In the genomic region with DNA sequence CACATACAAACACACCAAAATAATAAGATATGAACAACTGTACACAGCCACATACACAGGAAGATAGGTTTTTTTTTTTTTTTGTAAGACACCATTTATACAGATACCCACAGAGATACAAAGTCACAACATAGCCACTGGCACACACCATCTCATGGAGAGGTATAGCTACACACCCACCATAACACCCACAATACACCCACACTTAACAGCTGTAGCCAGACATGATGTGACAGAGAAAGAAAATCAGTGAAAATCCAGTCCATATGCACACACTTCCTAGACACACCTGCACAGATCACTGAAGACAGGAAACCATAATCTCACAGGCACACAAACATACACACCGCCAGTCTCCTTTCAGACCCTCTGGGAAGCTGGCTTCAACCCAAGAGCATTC, we compare ENCODE assay signal across 1 cellular context.
TF ChIP-seq lines count a peak whose summit lies in the region.

No MANE protein-coding gene starts in this region.

TF ChIP-seq in HepG2, 621 proteins besides CTCF, POLR2A, EP300 and RAD21 (continued from another document):
- TF ChIP-seq, protein P1, sequence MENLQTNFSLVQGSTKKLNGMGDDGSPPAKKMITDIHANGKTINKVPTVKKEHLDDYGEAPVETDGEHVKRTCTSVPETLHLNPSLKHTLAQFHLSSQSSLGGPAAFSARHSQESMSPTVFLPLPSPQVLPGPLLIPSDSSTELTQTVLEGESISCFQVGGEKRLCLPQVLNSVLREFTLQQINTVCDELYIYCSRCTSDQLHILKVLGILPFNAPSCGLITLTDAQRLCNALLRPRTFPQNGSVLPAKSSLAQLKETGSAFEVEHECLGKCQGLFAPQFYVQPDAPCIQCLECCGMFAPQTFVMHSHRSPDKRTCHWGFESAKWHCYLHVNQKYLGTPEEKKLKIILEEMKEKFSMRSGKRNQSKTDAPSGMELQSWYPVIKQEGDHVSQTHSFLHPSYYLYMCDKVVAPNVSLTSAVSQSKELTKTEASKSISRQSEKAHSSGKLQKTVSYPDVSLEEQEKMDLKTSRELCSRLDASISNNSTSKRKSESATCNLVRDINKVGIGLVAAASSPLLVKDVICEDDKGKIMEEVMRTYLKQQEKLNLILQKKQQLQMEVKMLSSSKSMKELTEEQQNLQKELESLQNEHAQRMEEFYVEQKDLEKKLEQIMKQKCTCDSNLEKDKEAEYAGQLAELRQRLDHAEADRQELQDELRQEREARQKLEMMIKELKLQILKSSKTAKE (CRISPR knock-in tag; IDR thresholded peaks at IDR 0.05; ENCODE audit: borderline replicate concordance) = no peak
- TF ChIP-seq, protein P2, sequence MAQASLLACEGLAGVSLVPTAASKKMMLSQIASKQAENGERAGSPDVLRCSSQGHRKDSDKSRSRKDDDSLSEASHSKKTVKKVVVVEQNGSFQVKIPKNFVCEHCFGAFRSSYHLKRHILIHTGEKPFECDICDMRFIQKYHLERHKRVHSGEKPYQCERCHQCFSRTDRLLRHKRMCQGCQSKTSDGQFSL (CRISPR knock-in tag; IDR thresholded peaks at IDR 0.05) = no peak
- TF ChIP-seq PAF1 (CRISPR knock-in tag; IDR thresholded peaks at IDR 0.05) = no peak
- no peak for TF ChIP-seq SRY (CRISPR knock-in tag; IDR thresholded peaks at IDR 0.05)
- TF ChIP-seq UBTF (CRISPR knock-in tag; IDR thresholded peaks at IDR 0.05) = no peak
- TF ChIP-seq NCOA1 (CRISPR knock-in tag; IDR thresholded peaks at IDR 0.05) = no peak
- TF ChIP-seq, protein P3, sequence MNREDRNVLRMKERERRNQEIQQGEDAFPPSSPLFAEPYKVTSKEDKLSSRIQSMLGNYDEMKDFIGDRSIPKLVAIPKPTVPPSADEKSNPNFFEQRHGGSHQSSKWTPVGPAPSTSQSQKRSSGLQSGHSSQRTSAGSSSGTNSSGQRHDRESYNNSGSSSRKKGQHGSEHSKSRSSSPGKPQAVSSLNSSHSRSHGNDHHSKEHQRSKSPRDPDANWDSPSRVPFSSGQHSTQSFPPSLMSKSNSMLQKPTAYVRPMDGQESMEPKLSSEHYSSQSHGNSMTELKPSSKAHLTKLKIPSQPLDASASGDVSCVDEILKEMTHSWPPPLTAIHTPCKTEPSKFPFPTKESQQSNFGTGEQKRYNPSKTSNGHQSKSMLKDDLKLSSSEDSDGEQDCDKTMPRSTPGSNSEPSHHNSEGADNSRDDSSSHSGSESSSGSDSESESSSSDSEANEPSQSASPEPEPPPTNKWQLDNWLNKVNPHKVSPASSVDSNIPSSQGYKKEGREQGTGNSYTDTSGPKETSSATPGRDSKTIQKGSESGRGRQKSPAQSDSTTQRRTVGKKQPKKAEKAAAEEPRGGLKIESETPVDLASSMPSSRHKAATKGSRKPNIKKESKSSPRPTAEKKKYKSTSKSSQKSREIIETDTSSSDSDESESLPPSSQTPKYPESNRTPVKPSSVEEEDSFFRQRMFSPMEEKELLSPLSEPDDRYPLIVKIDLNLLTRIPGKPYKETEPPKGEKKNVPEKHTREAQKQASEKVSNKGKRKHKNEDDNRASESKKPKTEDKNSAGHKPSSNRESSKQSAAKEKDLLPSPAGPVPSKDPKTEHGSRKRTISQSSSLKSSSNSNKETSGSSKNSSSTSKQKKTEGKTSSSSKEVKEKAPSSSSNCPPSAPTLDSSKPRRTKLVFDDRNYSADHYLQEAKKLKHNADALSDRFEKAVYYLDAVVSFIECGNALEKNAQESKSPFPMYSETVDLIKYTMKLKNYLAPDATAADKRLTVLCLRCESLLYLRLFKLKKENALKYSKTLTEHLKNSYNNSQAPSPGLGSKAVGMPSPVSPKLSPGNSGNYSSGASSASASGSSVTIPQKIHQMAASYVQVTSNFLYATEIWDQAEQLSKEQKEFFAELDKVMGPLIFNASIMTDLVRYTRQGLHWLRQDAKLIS (CRISPR knock-in tag; IDR thresholded peaks at IDR 0.05) = no peak
- no peak for TF ChIP-seq ZMYM3 (CRISPR knock-in tag; IDR thresholded peaks at IDR 0.05)
- no peak for TF ChIP-seq ZNF160 (CRISPR knock-in tag; IDR thresholded peaks at IDR 0.05)
- no peak for TF ChIP-seq NR2C2 (CRISPR knock-in tag; IDR thresholded peaks at IDR 0.05; ENCODE audit: borderline replicate concordance)
